Comparison of ENCODE assay signal across 1 cellular context in genomic region chr14:35808658-35809563, GRCh38.
A peak's percentile ranks its signal among the peaks of the same experiment; 100 is the strongest.
TF ChIP-seq lines count a peak whose summit lies in the region.

Gene RALGAPA1, minus strand, starts transcription at chr14:35809295. Its CDS starts 460 bp downstream, at chr14:35808835.

TF ChIP-seq in HepG2, 621 proteins besides CTCF, POLR2A, EP300 and RAD21 (continued from another document):
- TF ChIP-seq PRDM15 (CRISPR knock-in tag; IDR thresholded peaks at IDR 0.05) (peak; percentile 89), SPEN (CRISPR knock-in tag; IDR thresholded peaks at IDR 0.05; ENCODE audit: low read depth) (peak; percentile 92), ZNF142 (CRISPR knock-in tag; IDR thresholded peaks at IDR 0.05) (peak; percentile 99), ZNF501 (CRISPR knock-in tag; IDR thresholded peaks at IDR 0.05) (peak; percentile 99), CAMTA2 (CRISPR knock-in tag; IDR thresholded peaks at IDR 0.05; ENCODE audit: borderline replicate concordance) (peak; percentile 63; the same call in 1 of the 2 replicates), KAT7 (CRISPR knock-in tag; IDR thresholded peaks at IDR 0.05; ENCODE audit: borderline replicate concordance) (peak; percentile 100), KMT2A (CRISPR knock-in tag; IDR thresholded peaks at IDR 0.05) (peak; percentile 95), FOXA3 (CRISPR knock-in tag; IDR thresholded peaks at IDR 0.05) (peak; percentile 76), XRCC5 (optimal IDR thresholded peaks at IDR 0.05; ENCODE audit: low read length) (peak; percentile 93), ZXDC (CRISPR knock-in tag; IDR thresholded peaks at IDR 0.05) (peak; percentile 80; the same call in 1 of the 2 replicates), ATAD3A (CRISPR knock-in tag; IDR thresholded peaks at IDR 0.05) (peak; percentile 93; the same call in 1 of the 2 replicates), TEAD2 (CRISPR knock-in tag; IDR thresholded peaks at IDR 0.05) (peak; percentile 36), ARID4A (CRISPR knock-in tag; IDR thresholded peaks at IDR 0.05; ENCODE audit: borderline replicate concordance) (peak; percentile 97), ZMAT3 (CRISPR knock-in tag; conservative IDR thresholded peaks at IDR 0.05) (peak; percentile 93), KDM5A (IDR thresholded peaks at IDR 0.05; ENCODE audit: borderline replicate concordance, low read length) (peak; percentile 75; the same call in 1 of the 2 replicates), SMAD1 (CRISPR knock-in tag; IDR thresholded peaks at IDR 0.05; ENCODE audit: borderline replicate concordance, low read depth) (peak; percentile 95), REXO4 (CRISPR knock-in tag; IDR thresholded peaks at IDR 0.05; ENCODE audit: borderline replicate concordance) (peak; percentile 8; the same call in 1 of the 2 replicates), MED1 (CRISPR knock-in tag; IDR thresholded peaks at IDR 0.05) (peak; percentile 92), GZF1 (CRISPR knock-in tag; IDR thresholded peaks at IDR 0.05) (peak; percentile 74), CBFB (CRISPR knock-in tag; IDR thresholded peaks at IDR 0.05) (peak; percentile 51; the same call in 1 of the 2 replicates), ZSCAN12 (CRISPR knock-in tag; IDR thresholded peaks at IDR 0.05) (peak; percentile 98; the same call in 1 of the 2 replicates), IRX3 (CRISPR knock-in tag; IDR thresholded peaks at IDR 0.05; ENCODE audit: borderline replicate concordance, low read depth) (0 out of 2 replicates have a peak, but pooled peaks have one; percentile 77), MIXL1 (CRISPR knock-in tag; IDR thresholded peaks at IDR 0.05) (peak; percentile 62), ATF3 (CRISPR knock-in tag; IDR thresholded peaks at IDR 0.05) (peak; percentile 87), ATF7-NPFF (CRISPR knock-in tag; IDR thresholded peaks at IDR 0.05; ENCODE audit: low read depth) (peak; percentile 97), ZBTB7B (CRISPR knock-in tag; IDR thresholded peaks at IDR 0.05) (peak; percentile 72), AFF4 (CRISPR knock-in tag; IDR thresholded peaks at IDR 0.05) (peak; percentile 92), ZNF724P (CRISPR knock-in tag; IDR thresholded peaks at IDR 0.05; ENCODE audit: borderline replicate concordance) (peak; percentile 97; the same call in 1 of the 2 replicates), ZNF564 (CRISPR knock-in tag; IDR thresholded peaks at IDR 0.05) (peak; percentile 86), ZNF713 (CRISPR knock-in tag; IDR thresholded peaks at IDR 0.05) (0 out of 2 replicates have a peak, but pooled peaks have one; percentile 92), HNRNPL (IDR thresholded peaks at IDR 0.05; ENCODE audit: low read depth, low read length) (0 out of 2 replicates have a peak, but pooled peaks have one; percentile 28), LRRFIP1 (CRISPR knock-in tag; conservative IDR thresholded peaks at IDR 0.05) (peak; percentile 78; the same call in 1 of the 2 replicates)
